Comparison of ENCODE assay signal across 12 cellular contexts in the genomic region with DNA sequence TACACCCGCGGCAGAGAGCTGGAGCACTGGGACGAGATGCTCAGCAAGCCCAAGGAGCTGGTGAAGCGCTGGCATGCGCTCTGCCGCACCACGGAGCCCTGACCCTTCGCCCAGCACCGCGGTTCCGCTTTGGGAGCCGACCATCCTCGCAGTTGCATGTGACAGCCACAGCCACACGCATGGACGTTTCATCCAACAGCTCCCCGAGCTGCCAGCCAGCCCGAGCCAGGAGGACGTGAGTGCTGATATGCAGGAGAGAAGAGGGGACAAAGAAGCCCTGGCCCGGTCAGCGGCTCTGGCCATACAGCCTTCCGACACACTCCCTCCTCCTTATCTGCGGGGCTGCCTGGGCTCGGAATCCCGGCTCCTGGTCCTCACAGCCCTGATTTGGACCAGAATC. TPM values are rescaled to one million over a fixed set of nuclear protein-coding genes. Genes with fewer than 3 reads are reported as not detected.
"Had no signal": no experiment of that assay in that cellular context is flagged by ENCODE, and none has a peak within 500 bp of the region (broad histone marks: within the 10 kb centered on the region; RNA-seq: fewer than 3 reads in every experiment).

No MANE protein-coding gene starts in this region.

RNA-seq across cellular contexts. Expression of a gene that starts 31.1 kb away (rescaled TPM):
- total RNA-seq: activated CD4-positive, alpha-beta memory T cell treated with anti-CD3 and anti-CD28 coated beads, Interleukin-2, amount 10 ng/mL, durations not matched to agents 7 days and 5 days; activated CD4-positive, alpha-beta T cell treated with anti-CD3 and anti-CD28 coated beads for 36 hours; activated CD4-positive, alpha-beta T cell treated with anti-CD3 and anti-CD28 coated beads, Interleukin-2, amount 10 ng/mL, durations not matched to agents 7 days and 5 days; activated CD8-positive, alpha-beta memory T cell treated with anti-CD3 and anti-CD28 coated beads, Interleukin-2, amount 10 ng/mL, durations not matched to agents 7 days and 5 days; activated CD8-positive, alpha-beta T cell treated with anti-CD3 and anti-CD28 coated beads, Interleukin-2, amount 10 ng/mL, durations not matched to agents 7 days and 5 days; activated naive CD8-positive, alpha-beta T cell treated with anti-CD3 and anti-CD28 coated beads, Interleukin-2, amount 10 ng/mL, durations not matched to agents 7 days and 5 days; activated T-helper 2 cell treated with anti-CD3 and anti-CD28 coated beads, Interferon-gamma antibody, Interleukin-2, Interleukin-4, amounts not matched to agents 10 μg/mL and 5 μg/mL and 100 μg/mL, durations not matched to agents 14 hours and 24 hours and 36 hours; cardiac septum; T-cell; T-helper 1 cell treated with Interleukin-12 subunit alpha and Interleukin-12 subunit beta and Interleukin-4 antibody, amounts not matched to agents 30 ng/mL and 1 ng/mL, for 36 hours; T-helper 17 cell; T-helper 2 cell treated with Interferon-gamma antibody and Interleukin-4, amounts not matched to agents 100 ng/mL and 5 ng/mL, for 36 hours had no signal
